8 cellular contexts compared by ENCODE assay signal in the genomic region with DNA sequence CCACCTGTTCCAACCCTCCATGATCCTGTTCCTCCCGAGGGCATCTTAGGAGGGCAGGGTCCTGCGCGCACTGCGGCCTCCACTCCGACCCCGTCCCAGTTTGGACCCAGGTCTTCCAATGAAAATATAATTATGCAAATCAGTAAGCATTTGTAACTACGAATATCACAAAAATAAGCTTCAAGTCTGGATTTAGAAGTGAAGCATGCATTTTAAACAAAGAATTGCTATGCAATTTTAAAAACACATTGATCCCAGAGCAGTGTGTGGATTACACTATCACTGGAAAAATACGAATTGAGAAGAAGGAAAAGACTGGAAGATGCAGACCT. TPM values are rescaled to one million over a fixed set of nuclear protein-coding genes. Genes with fewer than 3 reads are reported as not detected.
DNase-seq lines count a peak whose midpoint lies in the region; ATAC-seq, FAIRE-seq and TF ChIP-seq lines count a peak whose summit lies in the region.

No MANE protein-coding gene starts in this region.

- H3F3A ChIP-seq in PC-3 (ENCODE audit: low read length, unreplicated experiment) = no peaks in the 10 kb centered on the region

- H3K27ac Mint-ChIP-seq in Calu3 (ENCODE audit: unreplicated experiment) = peak overlapping the region; percentile 86

- H4K20me1 ChIP-seq in PC-3 (ENCODE audit: low read length) = peaks cover 17% of the 10 kb centered on the region

- H3K4me3 ChIP-seq in PC-3 (ENCODE audit: low read length) (peak overlapping the region; percentile 90), pancreas (peak overlapping the region; percentile 70 to 94 (median 86))

- FAIRE-seq in pancreas (lab: Jason Lieb, UNC) = no peak

- H3K27me3 Mint-ChIP-seq in Calu3 (ENCODE audit: unreplicated experiment) = no peaks in the 10 kb centered on the region

- H3K4me1 Mint-ChIP-seq in Calu3 (ENCODE audit: low read depth, unreplicated experiment) = peaks cover 26% of the 10 kb centered on the region

- H3K27ac ChIP-seq in PC-3 (ENCODE audit: low read length) (peak overlapping the region; percentile 97; the same call in 1 of the 2 replicates), epithelial cell of prostate (peak overlapping the region; percentile 89), pancreas (peak overlapping the region in 3 of 4 donors; percentile 97 to 98 (median 97))

- TF ChIP-seq CTCF in Calu3 (IDR thresholded peaks at IDR 0.05; ENCODE audit: unreplicated experiment) (no peak), PC-3 (conservative IDR thresholded peaks at IDR 0.05; ENCODE audit: low read depth, low read length) (no peak), pancreas (IDR thresholded peaks at IDR 0.05) (no peak)

- no TSS peak for BruUV-seq in Calu3 (replicated peaks; lab: Mats Ljungman, UMichigan)
- BruUV-seq in PC-3 (replicated peaks; lab: Mats Ljungman, UMichigan) = no TSS peak

- H3K9ac ChIP-seq in PC-3 (ENCODE audit: low read length) = peak overlapping the region; percentile 98

- no peak for DNase-seq in Calu3
- DNase-seq in PC-3 = peak; percentile 2
- no peak for DNase-seq in epithelial cell of prostate (ENCODE audit: low read depth, low spot score)
- DNase-seq in pancreas = no peak
- no peak for DNase-seq in kidney tubule cell (ENCODE audit: low spot score)
- DNase-seq in NCI-H446 treated with DMSO at 0.1 percent for 48 hours (lab: John Stamatoyannopoulos, UW) = no peak

- peak overlapping the region; percentile 97 for H3K4me2 ChIP-seq in PC-3 (ENCODE audit: low read length)

- CTCF ChIA-PET in Calu3 (lab: Charles Lee) = interaction anchor here (3.7 kb wide), 1 partner anchor 14 kb away, joined by 17 read pairs; no protein-coding TSS in a partner anchor
- CTCF ChIA-PET in PC-3 (lab: Charles Lee) = no interaction called here

- H3K27me3 ChIP-seq in PC-3 (ENCODE audit: low read length) (no peaks in the 10 kb centered on the region), pancreas (no peaks in the 10 kb centered on the region)

- POLR2A ChIA-PET in PC-3 (lab: Charles Lee; ENCODE audit: unreplicated experiment) = interaction anchor here (1.5 kb wide), 1 partner anchor 136 kb away, joined by 11 read pairs; no protein-coding TSS in a partner anchor

- peak overlapping the region; percentile 86 for H2AFZ ChIP-seq in PC-3 (ENCODE audit: low read length)

- peaks cover 50% of the 10 kb centered on the region for H3K4me1 ChIP-seq in PC-3 (ENCODE audit: insufficient read depth, low read length)
- peaks cover 5 to 22% (median 19%) of the 10 kb centered on the region in 3 donors for H3K4me1 ChIP-seq in pancreas

- H3K9me3 Mint-ChIP-seq in Calu3 (ENCODE audit: low read depth, unreplicated experiment) = no peaks in the 10 kb centered on the region

- WGBS in pancreas, 2 donors = 2 to 3% methylated on average over 8 of the region's 8 CpGs

- peaks cover 53% of the 10 kb centered on the region for H3K79me2 ChIP-seq in PC-3 (ENCODE audit: low read length)

- no peaks in the 10 kb centered on the region for H3K9me2 ChIP-seq in PC-3 (replicated peaks; ENCODE audit: low read length)

- peak overlapping the region; percentile 92 for H3K4me3 Mint-ChIP-seq in Calu3 (ENCODE audit: low read depth, unreplicated experiment)

- H3K9me3 ChIP-seq in PC-3 (ENCODE audit: low read length) = no peaks in the 10 kb centered on the region
- no peaks in the 10 kb centered on the region for H3K9me3 ChIP-seq in pancreas

- intact Hi-C loops in Calu3 (cut with micrococcal nuclease; ENCODE audit: unreplicated experiment) (no loop called here), PC-3 (cut with micrococcal nuclease) (no loop called here), pancreas (cut with DNase I) (no loop called here)

- H3K36me3 Mint-ChIP-seq in Calu3 (ENCODE audit: insufficient read depth, unreplicated experiment) = peaks cover 38% of the 10 kb centered on the region

- ATAC-seq in PC-3 = no peak
- ATAC-seq in pancreas = no peak
- ATAC-seq in GM18907 (IDR thresholded peaks at IDR 0.05; ENCODE audit: unreplicated experiment) = no peak
- no peak for ATAC-seq in GM18498 (IDR thresholded peaks at IDR 0.05; ENCODE audit: unreplicated experiment)

- H3K36me3 ChIP-seq in PC-3 (ENCODE audit: low read depth, low read length) (peaks cover 7% of the 10 kb centered on the region; the same call in 1 of the 2 replicates), pancreas (no peaks in the 10 kb centered on the region)

RNA-seq across cellular contexts. Expression of a gene that starts 0.7 kb away (rescaled TPM):
- total RNA-seq in Calu3 (2022) (47.5 and 59.4 TPM in 2 replicates), PC-3 (2014; rRNA removed) (101 and 128 TPM in 2 replicates), pancreas (10 to 100 TPM; 17.9 to 54.9 (median 23.6) TPM)
- polyA plus RNA-seq in pancreas = 10 to 100 TPM; 29.3 to 56.9 TPM

RNA-seq across cellular contexts. Expression of a gene that starts 31.3 kb away (rescaled TPM):
- total RNA-seq in Calu3 (2022) (not detected in 2 replicates), PC-3 (2014; rRNA removed) (not detected in 2 replicates), pancreas (1 to 10 TPM in 3 of 6 donors, under 1 TPM in 3; 0.46 to 4.7 (median 0.85) TPM)
- 10 to 100 TPM in 1 of 2 donors, 1 to 10 TPM in 1; 3.5 to 10.8 TPM for polyA plus RNA-seq in pancreas
